8 cellular contexts compared by ENCODE assay signal in the genomic region with DNA sequence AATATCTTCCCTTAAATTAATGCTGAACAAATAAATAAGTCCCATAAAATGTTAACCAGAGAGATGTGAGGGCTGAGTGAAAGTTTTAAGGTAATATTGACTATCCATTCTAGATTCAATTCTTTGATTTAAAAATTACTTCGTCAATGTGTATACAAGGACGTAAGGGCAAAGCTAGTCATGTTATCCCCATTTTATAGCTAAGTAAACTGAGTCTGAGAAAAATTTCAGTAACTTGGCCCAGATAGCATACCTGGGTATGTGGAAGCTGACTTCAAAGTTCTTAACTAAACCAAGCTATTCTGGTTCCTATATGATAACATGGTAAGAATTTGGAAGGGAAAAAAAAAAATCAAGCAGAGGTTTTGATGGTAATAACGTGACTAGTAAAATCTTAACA.
"Had no signal": no experiment of that assay in that cellular context is flagged by ENCODE, and none has a peak within 500 bp of the region (broad histone marks: within the 10 kb centered on the region; RNA-seq: fewer than 3 reads in every experiment).

No MANE protein-coding gene starts in this region.

- FAIRE-seq: G401.6, GM12878, GM12891, GM12892, GM18507, GM19239 had no signal

- H3K4me3 ChIP-seq: GM12878 had no signal

- DNase-seq: GDM1, GF-D8 had no signal

- ATAC-seq: GM12878 had no signal
